ENCODE assay signal across 22 cellular contexts in the genomic region with DNA sequence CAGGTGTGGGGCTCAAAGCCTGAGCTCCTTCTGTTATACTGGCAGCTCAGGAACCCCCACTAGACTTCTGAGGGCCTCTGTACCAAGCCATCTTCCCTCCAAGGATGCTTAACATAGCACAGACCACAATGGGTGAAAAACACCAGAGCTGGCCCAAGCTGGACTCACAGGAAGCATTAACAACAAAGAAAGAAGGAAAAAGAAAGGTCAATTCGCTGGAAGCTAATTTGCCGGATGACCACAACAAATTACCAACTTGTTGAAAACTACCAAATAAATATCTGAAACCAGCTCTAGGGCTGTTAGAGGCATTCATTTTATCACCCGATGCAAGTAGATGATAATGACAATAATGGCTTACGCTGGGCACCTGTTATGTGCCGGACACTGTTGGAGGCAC. TPM values are rescaled to one million over a fixed set of nuclear protein-coding genes. Genes with fewer than 3 reads are reported as not detected.
DNase-seq lines count a peak whose midpoint lies in the region; ATAC-seq lines count a peak whose summit lies in the region.
"Had no signal": no experiment of that assay in that cellular context is flagged by ENCODE, and none has a peak within 500 bp of the region (broad histone marks: within the 10 kb centered on the region; RNA-seq: fewer than 3 reads in every experiment).

No MANE protein-coding gene starts in this region.

- H3K4me2 ChIP-seq in BLaER1: peak overlapping the region; percentile 4; the same call in 1 of the 2 replicates
- peak overlapping the region in 6 of 11 experiments; percentile 5 to 52 (median 26); a peak in 11 of 22 replicates for H3K4me2 ChIP-seq in BLaER1 treated with 17β-estradiol and CSF1 and Interleukin-3, amounts not matched to agents 10 nM and 100 nM

- no peak for ATAC-seq in HG02610 (IDR thresholded peaks at IDR 0.05; ENCODE audit: unreplicated experiment)
- ATAC-seq: GM12878 had no signal

- no peak overlapping the region for H3K4me3 ChIP-seq in BLaER1
- no peak overlapping the region for H3K4me3 ChIP-seq in BLaER1 treated with 17β-estradiol and CSF1 and Interleukin-3, amounts not matched to agents 10 nM and 100 nM
- no peak overlapping the region for H3K4me3 ChIP-seq in SJSA1
- H3K4me3 ChIP-seq: GM12878 had no signal

- peaks cover 62% of the 10 kb centered on the region for H3K4me1 ChIP-seq in BLaER1
- peaks cover 9 to 60% (median 41%) of the 10 kb centered on the region in 10 experiments for H3K4me1 ChIP-seq in BLaER1 treated with 17β-estradiol and CSF1 and Interleukin-3, amounts not matched to agents 10 nM and 100 nM
- H3K4me1 ChIP-seq in SJSA1 (replicated peaks): peaks cover 13% of the 10 kb centered on the region
- H3K4me1 ChIP-seq: BE2C had no signal

- H4K20me1 ChIP-seq in BLaER1: no peaks in the 10 kb centered on the region
- H4K20me1 ChIP-seq in BLaER1 treated with 17β-estradiol and CSF1 and Interleukin-3, amounts not matched to agents 10 nM and 100 nM: peaks cover 0 to 34% (median 0%) of the 10 kb centered on the region in 11 experiments; a peak in 6 of 22 replicates

- H3K27ac ChIP-seq in BLaER1 (no peak overlapping the region), SJSA1 (no peak overlapping the region)
- no peak overlapping the region for H3K27ac ChIP-seq in BLaER1 treated with 17β-estradiol and CSF1 and Interleukin-3, amounts not matched to agents 10 nM and 100 nM

- no peak overlapping the region for H3K9ac ChIP-seq in BLaER1
- no peak overlapping the region for H3K9ac ChIP-seq in BLaER1 treated with 17β-estradiol and CSF1 and Interleukin-3, amounts not matched to agents 10 nM and 100 nM

- H3K9me3 ChIP-seq in BLaER1 (no peaks in the 10 kb centered on the region), SJSA1 (replicated peaks) (0 out of 2 replicates have a peak, but pooled peaks cover 7% of the 10 kb centered on the region)
- H3K9me3 ChIP-seq in BLaER1 treated with 17β-estradiol and CSF1 and Interleukin-3, amounts not matched to agents 10 nM and 100 nM (replicated peaks in 1 of 11): peaks cover 0 to 4% (median 0%) of the 10 kb centered on the region in 11 experiments; a peak in 1 of 22 replicates
- H3K9me3 ChIP-seq: BE2C had no signal

- no peaks in the 10 kb centered on the region for H3K27me3 ChIP-seq in BLaER1
- H3K27me3 ChIP-seq in BLaER1 treated with 17β-estradiol and CSF1 and Interleukin-3, amounts not matched to agents 10 nM and 100 nM: no peaks in the 10 kb centered on the region
- no peaks in the 10 kb centered on the region for H3K27me3 ChIP-seq in SJSA1 (replicated peaks)
- H3K27me3 ChIP-seq: BE2C had no signal

- peak; percentile 69 to 84 for DNase-seq in SJSA1 (ENCODE audit: low read depth in 1 of 2, low spot score in 2 of 2)
- DNase-seq in stimulated activated CD4-positive, alpha-beta T cell treated with anti-CD3 and anti-CD28 coated beads, Interleukin-4, amount 100 ng/mL, for 4 hours: no peak
- DNase-seq in SW480 (ENCODE audit: low spot score): no peak
- DNase-seq: 8988T; ACHN; BE2C; C1 segment of cervical spinal cord; CD4-positive, alpha-beta memory T cell; CD4-positive, CD25-positive, alpha-beta regulatory T cell; CD8-positive, alpha-beta memory T cell; COR-L47; DMS 273 treated with DMSO at 0.1 percent for 48 hours; DMS153; DMS53; DMS79; DND-41; EL; GDM1 had no signal

- H3K36me3 ChIP-seq in BLaER1: peaks cover 32% of the 10 kb centered on the region
- H3K36me3 ChIP-seq in BLaER1 treated with 17β-estradiol and CSF1 and Interleukin-3, amounts not matched to agents 10 nM and 100 nM: peaks cover 18 to 87% (median 68%) of the 10 kb centered on the region in 11 experiments
- H3K36me3 ChIP-seq in SJSA1: peaks cover 98% of the 10 kb centered on the region

RNA-seq across cellular contexts. Expression of a gene that starts 48.7 kb away (rescaled TPM):
- 271 and 433 TPM in 2 replicates for total RNA-seq in SJSA1 (2014; rRNA removed; shearing (Covaris generic))

Comparison
In these comparisons a context has a peak if more than half of its experiments do, and no peak if none do; other contexts are left out.
1. DNase-seq: peak in SJSA1 (2 of 2); none in stimulated activated CD4-positive, alpha-beta T cell treated with anti-CD3 and anti-CD28 coated beads, Interleukin-4, amount 100 ng/mL, for 4 hours (0 of 2) and SW480 (single experiment).